ENCODE assay signal across 1 cellular context in the genomic region with DNA sequence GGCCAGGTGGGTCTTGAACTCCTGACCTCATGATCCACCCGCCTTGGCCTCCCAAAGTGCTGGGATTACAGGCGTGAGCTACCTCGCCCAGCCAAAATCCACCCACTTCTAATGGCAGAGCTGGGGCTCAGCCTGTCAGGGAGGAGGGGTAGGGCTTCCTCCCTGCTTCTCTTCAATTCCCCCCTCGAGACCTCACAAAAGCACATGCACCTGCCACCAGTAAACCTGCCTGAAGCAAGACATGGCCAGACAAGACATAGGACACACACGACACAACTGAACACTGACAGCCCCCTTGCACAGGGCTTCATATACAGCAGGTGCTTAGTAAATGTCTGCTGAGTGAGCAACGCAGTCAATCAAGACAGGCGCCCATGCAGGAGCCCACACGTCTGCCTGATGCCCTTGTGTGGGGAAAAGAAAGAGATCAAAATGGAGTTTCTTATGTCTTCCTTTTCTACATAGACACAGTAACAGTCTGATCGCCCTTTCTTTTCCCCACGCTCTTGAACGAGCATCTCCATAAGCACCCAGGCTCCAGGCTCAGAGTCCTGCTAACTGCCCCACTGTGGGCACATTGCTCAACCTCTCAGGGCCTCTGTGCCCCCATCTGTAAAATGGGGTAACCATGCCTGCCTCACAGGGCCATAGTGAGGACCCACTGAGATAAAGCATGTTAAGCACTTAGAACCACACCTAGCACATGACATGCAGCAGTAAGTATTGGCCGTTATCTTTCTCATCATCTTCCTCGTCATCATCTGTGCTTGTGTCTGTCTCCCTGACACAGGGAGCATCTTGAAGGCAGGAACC.
TF ChIP-seq lines count a peak whose summit lies in the region.

No MANE protein-coding gene starts in this region.

TF ChIP-seq in K562, 482 proteins besides CTCF, POLR2A, EP300 and RAD21 (continued from another document and continues in another):
- TF ChIP-seq, protein P1, sequence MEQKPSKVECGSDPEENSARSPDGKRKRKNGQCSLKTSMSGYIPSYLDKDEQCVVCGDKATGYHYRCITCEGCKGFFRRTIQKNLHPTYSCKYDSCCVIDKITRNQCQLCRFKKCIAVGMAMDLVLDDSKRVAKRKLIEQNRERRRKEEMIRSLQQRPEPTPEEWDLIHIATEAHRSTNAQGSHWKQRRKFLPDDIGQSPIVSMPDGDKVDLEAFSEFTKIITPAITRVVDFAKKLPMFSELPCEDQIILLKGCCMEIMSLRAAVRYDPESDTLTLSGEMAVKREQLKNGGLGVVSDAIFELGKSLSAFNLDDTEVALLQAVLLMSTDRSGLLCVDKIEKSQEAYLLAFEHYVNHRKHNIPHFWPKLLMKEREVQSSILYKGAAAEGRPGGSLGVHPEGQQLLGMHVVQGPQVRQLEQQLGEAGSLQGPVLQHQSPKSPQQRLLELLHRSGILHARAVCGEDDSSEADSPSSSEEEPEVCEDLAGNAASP (IDR thresholded peaks at IDR 0.05) = no peak
- TF ChIP-seq, protein P2, sequence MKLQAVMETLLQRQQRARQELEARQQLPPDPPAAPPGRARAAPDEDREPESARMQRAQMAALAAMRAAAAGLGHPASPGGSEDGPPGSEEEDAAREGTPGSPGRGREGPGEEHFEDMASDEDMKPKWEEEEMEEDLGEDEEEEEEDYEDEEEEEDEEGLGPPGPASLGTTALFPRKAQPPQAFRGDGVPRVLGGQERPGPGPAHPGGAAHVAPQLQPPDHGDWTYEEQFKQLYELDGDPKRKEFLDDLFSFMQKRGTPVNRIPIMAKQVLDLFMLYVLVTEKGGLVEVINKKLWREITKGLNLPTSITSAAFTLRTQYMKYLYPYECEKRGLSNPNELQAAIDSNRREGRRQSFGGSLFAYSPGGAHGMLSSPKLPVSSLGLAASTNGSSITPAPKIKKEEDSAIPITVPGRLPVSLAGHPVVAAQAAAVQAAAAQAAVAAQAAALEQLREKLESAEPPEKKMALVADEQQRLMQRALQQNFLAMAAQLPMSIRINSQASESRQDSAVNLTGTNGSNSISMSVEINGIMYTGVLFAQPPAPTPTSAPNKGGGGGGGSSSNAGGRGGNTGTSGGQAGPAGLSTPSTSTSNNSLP (IDR thresholded peaks at IDR 0.05; ENCODE audit: borderline replicate concordance, low read depth, low read length) = no peak
- TF ChIP-seq ADNP (tag; IDR thresholded peaks at IDR 0.05) (no peak; the same call in 1 of the 2 replicates), FOXP1 (CRISPR knock-in tag; IDR thresholded peaks at IDR 0.05) (no peak), SMAD2 (IDR thresholded peaks at IDR 0.05; ENCODE audit: low read depth, low read length) (no peak), KLF10 (CRISPR knock-in tag; IDR thresholded peaks at IDR 0.05) (no peak), ASH1L (IDR thresholded peaks at IDR 0.05; ENCODE audit: borderline replicate concordance, low read depth, partially characterized antibody) (no peak), JUNB (CRISPR knock-in tag; conservative IDR thresholded peaks at IDR 0.05) (no peak), RCOR1 (IDR thresholded peaks at IDR 0.05; ENCODE audit: borderline replicate concordance in 1 of 2, low read depth in 2 of 2, low read length in 2 of 2) (peak in 1 of 2 experiments; percentile 89; a peak in 1 of 4 replicates), SETDB1 (IDR thresholded peaks at IDR 0.05; ENCODE audit: low read length) (no peak), HMGN3 (IDR thresholded peaks at IDR 0.05; ENCODE audit: borderline replicate concordance, extremely low read depth, insufficient read length, low read depth, low read length) (no peak), ZNF644 (tag; IDR thresholded peaks at IDR 0.05; ENCODE audit: low read depth) (no peak), HLTF (IDR thresholded peaks at IDR 0.05) (no peak), MYBL2 (IDR thresholded peaks at IDR 0.05; ENCODE audit: low read depth) (no peak), MYBL2 (CRISPR knock-in tag; IDR thresholded peaks at IDR 0.05; ENCODE audit: borderline replicate concordance) (no peak), PPARD (CRISPR knock-in tag; IDR thresholded peaks at IDR 0.05) (no peak), ZNF785 (CRISPR knock-in tag; IDR thresholded peaks at IDR 0.05) (no peak), FUS (optimal IDR thresholded peaks at IDR 0.05; ENCODE audit: low read depth, low read length) (no peak), ZNF696 (CRISPR knock-in tag; conservative IDR thresholded peaks at IDR 0.05) (no peak), CREBBP (IDR thresholded peaks at IDR 0.05; ENCODE audit: low read depth, low read length) (no peak), FOSL1 (tag; conservative IDR thresholded peaks at IDR 0.05) (no peak; the same call in 1 of the 2 replicates), ZBED1 (IDR thresholded peaks at IDR 0.05) (no peak), CREM (IDR thresholded peaks at IDR 0.05; ENCODE audit: low read depth) (peak; percentile 72)
- TF ChIP-seq, protein P3, sequence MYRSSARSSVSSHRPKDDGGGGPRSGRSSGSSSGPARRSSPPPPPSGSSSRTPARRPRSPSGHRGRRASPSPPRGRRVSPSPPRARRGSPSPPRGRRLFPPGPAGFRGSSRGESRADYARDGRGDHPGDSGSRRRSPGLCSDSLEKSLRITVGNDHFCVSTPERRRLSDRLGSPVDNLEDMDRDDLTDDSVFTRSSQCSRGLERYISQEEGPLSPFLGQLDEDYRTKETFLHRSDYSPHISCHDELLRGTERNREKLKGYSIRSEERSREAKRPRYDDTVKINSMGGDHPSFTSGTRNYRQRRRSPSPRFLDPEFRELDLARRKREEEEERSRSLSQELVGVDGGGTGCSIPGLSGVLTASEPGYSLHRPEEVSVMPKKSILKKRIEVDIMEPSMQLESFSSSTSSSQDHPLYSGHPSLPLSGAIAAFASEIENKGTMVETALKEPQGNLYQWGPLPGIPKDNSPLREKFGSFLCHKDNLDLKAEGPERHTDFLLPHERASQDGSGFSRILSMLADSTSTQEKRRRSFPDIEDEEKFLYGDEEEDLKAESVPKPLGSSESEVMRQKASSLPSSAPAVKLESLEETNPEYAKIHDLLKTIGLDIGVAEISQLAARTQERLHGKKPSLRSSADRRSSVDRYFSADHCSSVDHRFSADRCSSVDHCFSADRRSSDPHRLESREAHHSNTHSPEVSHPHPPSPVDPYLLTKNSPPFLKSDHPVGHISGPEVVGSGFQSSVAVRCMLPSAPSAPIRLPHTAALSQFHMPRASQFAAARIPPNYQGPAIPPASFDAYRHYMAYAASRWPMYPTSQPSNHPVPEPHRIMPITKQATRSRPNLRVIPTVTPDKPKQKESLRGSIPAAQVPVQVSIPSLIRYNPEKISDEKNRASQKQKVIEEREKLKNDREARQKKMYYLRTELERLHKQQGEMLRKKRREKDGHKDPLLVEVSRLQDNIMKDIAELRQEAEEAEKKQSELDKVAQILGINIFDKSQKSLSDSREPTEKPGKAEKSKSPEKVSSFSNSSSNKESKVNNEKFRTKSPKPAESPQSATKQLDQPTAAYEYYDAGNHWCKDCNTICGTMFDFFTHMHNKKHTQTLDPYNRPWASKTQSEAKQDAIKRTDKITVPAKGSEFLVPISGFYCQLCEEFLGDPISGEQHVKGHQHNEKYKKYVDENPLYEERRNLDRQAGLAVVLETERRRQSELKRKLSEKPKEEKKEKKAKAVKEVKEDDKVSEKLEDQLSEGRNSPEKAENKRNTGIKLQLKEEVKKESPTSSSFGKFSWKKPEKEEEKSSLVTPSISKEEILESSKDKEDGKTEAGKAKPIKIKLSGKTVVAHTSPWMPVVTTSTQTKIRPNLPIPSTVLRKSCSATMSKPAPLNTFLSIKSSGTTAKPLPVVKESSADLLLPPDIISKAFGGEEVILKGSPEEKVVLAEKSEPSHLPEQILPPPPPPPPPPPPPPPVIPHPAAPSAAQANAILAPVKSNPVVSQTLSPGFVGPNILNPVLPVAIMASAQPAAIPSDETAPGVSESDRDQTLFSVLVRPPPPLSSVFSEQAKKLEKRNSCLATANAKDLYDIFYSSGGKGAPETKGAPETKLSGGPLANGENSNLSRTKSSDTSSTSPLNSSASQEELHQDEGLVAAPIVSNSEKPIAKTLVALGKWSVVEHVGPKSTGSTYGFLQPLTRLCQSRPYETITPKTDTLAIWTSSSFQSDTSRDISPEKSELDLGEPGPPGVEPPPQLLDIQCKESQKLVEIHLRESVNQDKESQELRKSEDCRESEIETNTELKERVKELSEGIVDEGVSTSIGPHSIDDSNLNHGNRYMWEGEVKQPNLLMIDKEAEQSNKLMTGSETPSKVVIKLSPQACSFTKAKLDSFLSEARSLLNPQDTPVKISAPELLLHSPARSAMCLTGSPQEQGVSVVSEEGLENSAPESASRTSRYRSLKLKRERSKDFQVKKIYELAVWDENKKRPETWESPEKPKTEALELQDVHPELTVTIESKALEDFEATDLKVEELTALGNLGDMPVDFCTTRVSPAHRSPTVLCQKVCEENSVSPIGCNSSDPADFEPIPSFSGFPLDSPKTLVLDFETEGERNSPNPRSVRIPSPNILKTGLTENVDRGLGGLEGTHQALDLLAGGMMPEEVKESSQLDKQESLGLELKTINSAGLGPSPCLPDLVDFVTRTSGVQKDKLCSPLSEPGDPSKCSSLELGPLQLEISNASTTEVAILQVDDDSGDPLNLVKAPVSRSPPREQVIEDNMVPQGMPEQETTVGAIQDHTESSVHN (IDR thresholded peaks at IDR 0.05; ENCODE audit: borderline replicate concordance in 1 of 2, low read depth in 1 of 2) = no peak
- TF ChIP-seq, protein P4, sequence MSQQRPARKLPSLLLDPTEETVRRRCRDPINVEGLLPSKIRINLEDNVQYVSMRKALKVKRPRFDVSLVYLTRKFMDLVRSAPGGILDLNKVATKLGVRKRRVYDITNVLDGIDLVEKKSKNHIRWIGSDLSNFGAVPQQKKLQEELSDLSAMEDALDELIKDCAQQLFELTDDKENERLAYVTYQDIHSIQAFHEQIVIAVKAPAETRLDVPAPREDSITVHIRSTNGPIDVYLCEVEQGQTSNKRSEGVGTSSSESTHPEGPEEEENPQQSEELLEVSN (IDR thresholded peaks at IDR 0.05; ENCODE audit: borderline replicate concordance in 1 of 2, extremely low read depth in 1 of 2, insufficient read depth in 1 of 2, insufficient read length in 1 of 2, low read depth in 1 of 2, low read length in 1 of 2, poor library complexity in 1 of 2, severe bottlenecking in 1 of 2) = no peak
- TF ChIP-seq, protein P5, sequence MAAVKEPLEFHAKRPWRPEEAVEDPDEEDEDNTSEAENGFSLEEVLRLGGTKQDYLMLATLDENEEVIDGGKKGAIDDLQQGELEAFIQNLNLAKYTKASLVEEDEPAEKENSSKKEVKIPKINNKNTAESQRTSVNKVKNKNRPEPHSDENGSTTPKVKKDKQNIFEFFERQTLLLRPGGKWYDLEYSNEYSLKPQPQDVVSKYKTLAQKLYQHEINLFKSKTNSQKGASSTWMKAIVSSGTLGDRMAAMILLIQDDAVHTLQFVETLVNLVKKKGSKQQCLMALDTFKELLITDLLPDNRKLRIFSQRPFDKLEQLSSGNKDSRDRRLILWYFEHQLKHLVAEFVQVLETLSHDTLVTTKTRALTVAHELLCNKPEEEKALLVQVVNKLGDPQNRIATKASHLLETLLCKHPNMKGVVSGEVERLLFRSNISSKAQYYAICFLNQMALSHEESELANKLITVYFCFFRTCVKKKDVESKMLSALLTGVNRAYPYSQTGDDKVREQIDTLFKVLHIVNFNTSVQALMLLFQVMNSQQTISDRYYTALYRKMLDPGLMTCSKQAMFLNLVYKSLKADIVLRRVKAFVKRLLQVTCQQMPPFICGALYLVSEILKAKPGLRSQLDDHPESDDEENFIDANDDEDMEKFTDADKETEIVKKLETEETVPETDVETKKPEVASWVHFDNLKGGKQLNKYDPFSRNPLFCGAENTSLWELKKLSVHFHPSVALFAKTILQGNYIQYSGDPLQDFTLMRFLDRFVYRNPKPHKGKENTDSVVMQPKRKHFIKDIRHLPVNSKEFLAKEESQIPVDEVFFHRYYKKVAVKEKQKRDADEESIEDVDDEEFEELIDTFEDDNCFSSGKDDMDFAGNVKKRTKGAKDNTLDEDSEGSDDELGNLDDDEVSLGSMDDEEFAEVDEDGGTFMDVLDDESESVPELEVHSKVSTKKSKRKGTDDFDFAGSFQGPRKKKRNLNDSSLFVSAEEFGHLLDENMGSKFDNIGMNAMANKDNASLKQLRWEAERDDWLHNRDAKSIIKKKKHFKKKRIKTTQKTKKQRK (IDR thresholded peaks at IDR 0.05; ENCODE audit: borderline replicate concordance, low read depth, low read length) = no peak
- TF ChIP-seq, protein P6, sequence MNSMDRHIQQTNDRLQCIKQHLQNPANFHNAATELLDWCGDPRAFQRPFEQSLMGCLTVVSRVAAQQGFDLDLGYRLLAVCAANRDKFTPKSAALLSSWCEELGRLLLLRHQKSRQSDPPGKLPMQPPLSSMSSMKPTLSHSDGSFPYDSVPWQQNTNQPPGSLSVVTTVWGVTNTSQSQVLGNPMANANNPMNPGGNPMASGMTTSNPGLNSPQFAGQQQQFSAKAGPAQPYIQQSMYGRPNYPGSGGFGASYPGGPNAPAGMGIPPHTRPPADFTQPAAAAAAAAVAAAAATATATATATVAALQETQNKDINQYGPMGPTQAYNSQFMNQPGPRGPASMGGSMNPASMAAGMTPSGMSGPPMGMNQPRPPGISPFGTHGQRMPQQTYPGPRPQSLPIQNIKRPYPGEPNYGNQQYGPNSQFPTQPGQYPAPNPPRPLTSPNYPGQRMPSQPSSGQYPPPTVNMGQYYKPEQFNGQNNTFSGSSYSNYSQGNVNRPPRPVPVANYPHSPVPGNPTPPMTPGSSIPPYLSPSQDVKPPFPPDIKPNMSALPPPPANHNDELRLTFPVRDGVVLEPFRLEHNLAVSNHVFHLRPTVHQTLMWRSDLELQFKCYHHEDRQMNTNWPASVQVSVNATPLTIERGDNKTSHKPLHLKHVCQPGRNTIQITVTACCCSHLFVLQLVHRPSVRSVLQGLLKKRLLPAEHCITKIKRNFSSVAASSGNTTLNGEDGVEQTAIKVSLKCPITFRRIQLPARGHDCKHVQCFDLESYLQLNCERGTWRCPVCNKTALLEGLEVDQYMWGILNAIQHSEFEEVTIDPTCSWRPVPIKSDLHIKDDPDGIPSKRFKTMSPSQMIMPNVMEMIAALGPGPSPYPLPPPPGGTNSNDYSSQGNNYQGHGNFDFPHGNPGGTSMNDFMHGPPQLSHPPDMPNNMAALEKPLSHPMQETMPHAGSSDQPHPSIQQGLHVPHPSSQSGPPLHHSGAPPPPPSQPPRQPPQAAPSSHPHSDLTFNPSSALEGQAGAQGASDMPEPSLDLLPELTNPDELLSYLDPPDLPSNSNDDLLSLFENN (IDR thresholded peaks at IDR 0.05; ENCODE audit: low read depth in 2 of 2, low read length in 2 of 2) = no peak
- TF ChIP-seq, protein P7, sequence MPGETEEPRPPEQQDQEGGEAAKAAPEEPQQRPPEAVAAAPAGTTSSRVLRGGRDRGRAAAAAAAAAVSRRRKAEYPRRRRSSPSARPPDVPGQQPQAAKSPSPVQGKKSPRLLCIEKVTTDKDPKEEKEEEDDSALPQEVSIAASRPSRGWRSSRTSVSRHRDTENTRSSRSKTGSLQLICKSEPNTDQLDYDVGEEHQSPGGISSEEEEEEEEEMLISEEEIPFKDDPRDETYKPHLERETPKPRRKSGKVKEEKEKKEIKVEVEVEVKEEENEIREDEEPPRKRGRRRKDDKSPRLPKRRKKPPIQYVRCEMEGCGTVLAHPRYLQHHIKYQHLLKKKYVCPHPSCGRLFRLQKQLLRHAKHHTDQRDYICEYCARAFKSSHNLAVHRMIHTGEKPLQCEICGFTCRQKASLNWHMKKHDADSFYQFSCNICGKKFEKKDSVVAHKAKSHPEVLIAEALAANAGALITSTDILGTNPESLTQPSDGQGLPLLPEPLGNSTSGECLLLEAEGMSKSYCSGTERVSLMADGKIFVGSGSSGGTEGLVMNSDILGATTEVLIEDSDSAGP (CRISPR knock-in tag; IDR thresholded peaks at IDR 0.05) = no peak
- TF ChIP-seq, protein P8, sequence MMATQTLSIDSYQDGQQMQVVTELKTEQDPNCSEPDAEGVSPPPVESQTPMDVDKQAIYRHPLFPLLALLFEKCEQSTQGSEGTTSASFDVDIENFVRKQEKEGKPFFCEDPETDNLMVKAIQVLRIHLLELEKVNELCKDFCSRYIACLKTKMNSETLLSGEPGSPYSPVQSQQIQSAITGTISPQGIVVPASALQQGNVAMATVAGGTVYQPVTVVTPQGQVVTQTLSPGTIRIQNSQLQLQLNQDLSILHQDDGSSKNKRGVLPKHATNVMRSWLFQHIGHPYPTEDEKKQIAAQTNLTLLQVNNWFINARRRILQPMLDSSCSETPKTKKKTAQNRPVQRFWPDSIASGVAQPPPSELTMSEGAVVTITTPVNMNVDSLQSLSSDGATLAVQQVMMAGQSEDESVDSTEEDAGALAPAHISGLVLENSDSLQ (IDR thresholded peaks at IDR 0.05) = peak; percentile 39; the same call in 1 of the 2 replicates
